In the genomic region with DNA sequence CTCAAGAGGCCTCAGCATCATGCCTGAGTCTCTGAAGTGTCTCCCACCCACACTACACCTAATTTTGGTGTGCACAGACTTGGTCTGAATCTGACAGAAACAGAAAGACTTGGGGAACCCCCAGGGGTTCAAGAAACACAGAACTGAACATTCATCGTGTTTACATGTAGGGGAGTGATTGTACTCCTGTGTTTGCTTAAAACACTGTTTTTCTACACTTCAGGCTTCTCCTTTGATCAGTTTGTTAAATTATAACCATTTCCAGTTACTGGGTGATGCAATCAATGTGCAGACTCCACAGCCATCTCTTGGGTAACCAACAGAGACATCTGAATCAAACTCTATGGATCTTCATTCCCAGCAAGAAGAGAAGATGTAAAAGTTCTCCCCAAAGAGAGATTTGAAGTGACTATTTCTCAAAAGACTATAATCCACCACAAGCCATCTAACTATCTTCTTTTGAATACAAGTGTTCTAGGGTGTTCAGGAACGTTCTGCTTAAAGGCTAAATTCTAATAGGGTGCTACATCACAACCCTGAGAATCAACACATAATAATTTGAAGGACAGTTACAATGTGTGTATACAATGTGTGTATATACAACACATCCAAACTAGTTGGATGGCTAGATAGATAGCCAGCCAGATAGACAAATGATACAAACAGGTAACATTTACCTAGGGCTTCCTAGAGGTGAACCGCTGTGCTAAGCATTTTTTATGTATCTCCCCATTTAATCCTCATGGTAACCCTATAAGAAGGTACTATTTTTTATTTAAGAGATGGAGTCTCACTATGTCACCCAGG, we compare ENCODE assay signal across 1 cellular context.
A peak's percentile ranks its signal among the peaks of the same experiment; 100 is the strongest.
TF ChIP-seq lines count a peak whose summit lies in the region.

No MANE protein-coding gene starts in this region.

TF ChIP-seq in HepG2, 621 proteins besides CTCF, POLR2A, EP300 and RAD21 (continued from another document and continues in another):
- TF ChIP-seq NFIC (IDR thresholded peaks at IDR 0.05; ENCODE audit: low read length): peak; percentile 96
- TF ChIP-seq KAT7 (CRISPR knock-in tag; IDR thresholded peaks at IDR 0.05; ENCODE audit: borderline replicate concordance): no peak
- peak; percentile 81 for TF ChIP-seq RCOR2 (CRISPR knock-in tag; IDR thresholded peaks at IDR 0.05)
- TF ChIP-seq ZNF160 (CRISPR knock-in tag; IDR thresholded peaks at IDR 0.05): no peak
- TF ChIP-seq ZBTB20 (CRISPR knock-in tag; IDR thresholded peaks at IDR 0.05; ENCODE audit: borderline replicate concordance, low read depth): no peak
- TF ChIP-seq MXI1 (IDR thresholded peaks at IDR 0.05; ENCODE audit: borderline replicate concordance, low read depth, low read length): no peak; the same call in 2 of the 3 replicates
- no peak for TF ChIP-seq SIN3B (IDR thresholded peaks at IDR 0.05; ENCODE audit: low read length)
- TF ChIP-seq, protein P1, sequence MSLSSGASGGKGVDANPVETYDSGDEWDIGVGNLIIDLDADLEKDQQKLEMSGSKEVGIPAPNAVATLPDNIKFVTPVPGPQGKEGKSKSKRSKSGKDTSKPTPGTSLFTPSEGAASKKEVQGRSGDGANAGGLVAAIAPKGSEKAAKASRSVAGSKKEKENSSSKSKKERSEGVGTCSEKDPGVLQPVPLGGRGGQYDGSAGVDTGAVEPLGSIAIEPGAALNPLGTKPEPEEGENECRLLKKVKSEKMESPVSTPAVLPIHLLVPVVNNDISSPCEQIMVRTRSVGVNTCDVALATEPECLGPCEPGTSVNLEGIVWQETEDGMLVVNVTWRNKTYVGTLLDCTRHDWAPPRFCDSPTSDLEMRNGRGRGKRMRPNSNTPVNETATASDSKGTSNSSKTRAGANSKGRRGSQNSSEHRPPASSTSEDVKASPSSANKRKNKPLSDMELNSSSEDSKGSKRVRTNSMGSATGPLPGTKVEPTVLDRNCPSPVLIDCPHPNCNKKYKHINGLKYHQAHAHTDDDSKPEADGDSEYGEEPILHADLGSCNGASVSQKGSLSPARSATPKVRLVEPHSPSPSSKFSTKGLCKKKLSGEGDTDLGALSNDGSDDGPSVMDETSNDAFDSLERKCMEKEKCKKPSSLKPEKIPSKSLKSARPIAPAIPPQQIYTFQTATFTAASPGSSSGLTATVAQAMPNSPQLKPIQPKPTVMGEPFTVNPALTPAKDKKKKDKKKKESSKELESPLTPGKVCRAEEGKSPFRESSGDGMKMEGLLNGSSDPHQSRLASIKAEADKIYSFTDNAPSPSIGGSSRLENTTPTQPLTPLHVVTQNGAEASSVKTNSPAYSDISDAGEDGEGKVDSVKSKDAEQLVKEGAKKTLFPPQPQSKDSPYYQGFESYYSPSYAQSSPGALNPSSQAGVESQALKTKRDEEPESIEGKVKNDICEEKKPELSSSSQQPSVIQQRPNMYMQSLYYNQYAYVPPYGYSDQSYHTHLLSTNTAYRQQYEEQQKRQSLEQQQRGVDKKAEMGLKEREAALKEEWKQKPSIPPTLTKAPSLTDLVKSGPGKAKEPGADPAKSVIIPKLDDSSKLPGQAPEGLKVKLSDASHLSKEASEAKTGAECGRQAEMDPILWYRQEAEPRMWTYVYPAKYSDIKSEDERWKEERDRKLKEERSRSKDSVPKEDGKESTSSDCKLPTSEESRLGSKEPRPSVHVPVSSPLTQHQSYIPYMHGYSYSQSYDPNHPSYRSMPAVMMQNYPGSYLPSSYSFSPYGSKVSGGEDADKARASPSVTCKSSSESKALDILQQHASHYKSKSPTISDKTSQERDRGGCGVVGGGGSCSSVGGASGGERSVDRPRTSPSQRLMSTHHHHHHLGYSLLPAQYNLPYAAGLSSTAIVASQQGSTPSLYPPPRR (CRISPR knock-in tag; IDR thresholded peaks at IDR 0.05; ENCODE audit: borderline replicate concordance): peak; percentile 92; the same call in 1 of the 2 replicates
- TF ChIP-seq RNF2 (conservative IDR thresholded peaks at IDR 0.05; ENCODE audit: low read depth): no peak
- no peak for TF ChIP-seq TRIM24 (CRISPR knock-in tag; IDR thresholded peaks at IDR 0.05)
- no peak for TF ChIP-seq ZNF570 (CRISPR knock-in tag; IDR thresholded peaks at IDR 0.05; ENCODE audit: borderline replicate concordance)
- TF ChIP-seq, protein P2, sequence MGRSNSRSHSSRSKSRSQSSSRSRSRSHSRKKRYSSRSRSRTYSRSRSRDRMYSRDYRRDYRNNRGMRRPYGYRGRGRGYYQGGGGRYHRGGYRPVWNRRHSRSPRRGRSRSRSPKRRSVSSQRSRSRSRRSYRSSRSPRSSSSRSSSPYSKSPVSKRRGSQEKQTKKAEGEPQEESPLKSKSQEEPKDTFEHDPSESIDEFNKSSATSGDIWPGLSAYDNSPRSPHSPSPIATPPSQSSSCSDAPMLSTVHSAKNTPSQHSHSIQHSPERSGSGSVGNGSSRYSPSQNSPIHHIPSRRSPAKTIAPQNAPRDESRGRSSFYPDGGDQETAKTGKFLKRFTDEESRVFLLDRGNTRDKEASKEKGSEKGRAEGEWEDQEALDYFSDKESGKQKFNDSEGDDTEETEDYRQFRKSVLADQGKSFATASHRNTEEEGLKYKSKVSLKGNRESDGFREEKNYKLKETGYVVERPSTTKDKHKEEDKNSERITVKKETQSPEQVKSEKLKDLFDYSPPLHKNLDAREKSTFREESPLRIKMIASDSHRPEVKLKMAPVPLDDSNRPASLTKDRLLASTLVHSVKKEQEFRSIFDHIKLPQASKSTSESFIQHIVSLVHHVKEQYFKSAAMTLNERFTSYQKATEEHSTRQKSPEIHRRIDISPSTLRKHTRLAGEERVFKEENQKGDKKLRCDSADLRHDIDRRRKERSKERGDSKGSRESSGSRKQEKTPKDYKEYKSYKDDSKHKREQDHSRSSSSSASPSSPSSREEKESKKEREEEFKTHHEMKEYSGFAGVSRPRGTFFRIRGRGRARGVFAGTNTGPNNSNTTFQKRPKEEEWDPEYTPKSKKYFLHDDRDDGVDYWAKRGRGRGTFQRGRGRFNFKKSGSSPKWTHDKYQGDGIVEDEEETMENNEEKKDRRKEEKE (IDR thresholded peaks at IDR 0.05): no peak
- TF ChIP-seq ZNF761 (CRISPR knock-in tag; conservative IDR thresholded peaks at IDR 0.05): 0 out of 2 replicates have a peak, but pooled peaks have one; percentile 50
- TF ChIP-seq ZNF12 (CRISPR knock-in tag; IDR thresholded peaks at IDR 0.05): no peak
- no peak for TF ChIP-seq TAF1 (CRISPR knock-in tag; IDR thresholded peaks at IDR 0.05)
- TF ChIP-seq, protein P3, sequence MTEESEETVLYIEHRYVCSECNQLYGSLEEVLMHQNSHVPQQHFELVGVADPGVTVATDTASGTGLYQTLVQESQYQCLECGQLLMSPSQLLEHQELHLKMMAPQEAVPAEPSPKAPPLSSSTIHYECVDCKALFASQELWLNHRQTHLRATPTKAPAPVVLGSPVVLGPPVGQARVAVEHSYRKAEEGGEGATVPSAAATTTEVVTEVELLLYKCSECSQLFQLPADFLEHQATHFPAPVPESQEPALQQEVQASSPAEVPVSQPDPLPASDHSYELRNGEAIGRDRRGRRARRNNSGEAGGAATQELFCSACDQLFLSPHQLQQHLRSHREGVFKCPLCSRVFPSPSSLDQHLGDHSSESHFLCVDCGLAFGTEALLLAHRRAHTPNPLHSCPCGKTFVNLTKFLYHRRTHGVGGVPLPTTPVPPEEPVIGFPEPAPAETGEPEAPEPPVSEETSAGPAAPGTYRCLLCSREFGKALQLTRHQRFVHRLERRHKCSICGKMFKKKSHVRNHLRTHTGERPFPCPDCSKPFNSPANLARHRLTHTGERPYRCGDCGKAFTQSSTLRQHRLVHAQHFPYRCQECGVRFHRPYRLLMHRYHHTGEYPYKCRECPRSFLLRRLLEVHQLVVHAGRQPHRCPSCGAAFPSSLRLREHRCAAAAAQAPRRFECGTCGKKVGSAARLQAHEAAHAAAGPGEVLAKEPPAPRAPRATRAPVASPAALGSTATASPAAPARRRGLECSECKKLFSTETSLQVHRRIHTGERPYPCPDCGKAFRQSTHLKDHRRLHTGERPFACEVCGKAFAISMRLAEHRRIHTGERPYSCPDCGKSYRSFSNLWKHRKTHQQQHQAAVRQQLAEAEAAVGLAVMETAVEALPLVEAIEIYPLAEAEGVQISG (CRISPR knock-in tag; IDR thresholded peaks at IDR 0.05): no peak
- no peak for TF ChIP-seq KLF15 (CRISPR knock-in tag; IDR thresholded peaks at IDR 0.05; ENCODE audit: borderline replicate concordance)
- no peak for TF ChIP-seq FOXM1 (CRISPR knock-in tag; IDR thresholded peaks at IDR 0.05)
- TF ChIP-seq TBP (CRISPR knock-in tag; IDR thresholded peaks at IDR 0.05): no peak
- no peak for TF ChIP-seq ZSCAN21 (CRISPR knock-in tag; IDR thresholded peaks at IDR 0.05; ENCODE audit: borderline replicate concordance)
- TF ChIP-seq KMT2B (CRISPR knock-in tag; IDR thresholded peaks at IDR 0.05): no peak; the same call in 1 of the 2 replicates
- TF ChIP-seq, protein P4, sequence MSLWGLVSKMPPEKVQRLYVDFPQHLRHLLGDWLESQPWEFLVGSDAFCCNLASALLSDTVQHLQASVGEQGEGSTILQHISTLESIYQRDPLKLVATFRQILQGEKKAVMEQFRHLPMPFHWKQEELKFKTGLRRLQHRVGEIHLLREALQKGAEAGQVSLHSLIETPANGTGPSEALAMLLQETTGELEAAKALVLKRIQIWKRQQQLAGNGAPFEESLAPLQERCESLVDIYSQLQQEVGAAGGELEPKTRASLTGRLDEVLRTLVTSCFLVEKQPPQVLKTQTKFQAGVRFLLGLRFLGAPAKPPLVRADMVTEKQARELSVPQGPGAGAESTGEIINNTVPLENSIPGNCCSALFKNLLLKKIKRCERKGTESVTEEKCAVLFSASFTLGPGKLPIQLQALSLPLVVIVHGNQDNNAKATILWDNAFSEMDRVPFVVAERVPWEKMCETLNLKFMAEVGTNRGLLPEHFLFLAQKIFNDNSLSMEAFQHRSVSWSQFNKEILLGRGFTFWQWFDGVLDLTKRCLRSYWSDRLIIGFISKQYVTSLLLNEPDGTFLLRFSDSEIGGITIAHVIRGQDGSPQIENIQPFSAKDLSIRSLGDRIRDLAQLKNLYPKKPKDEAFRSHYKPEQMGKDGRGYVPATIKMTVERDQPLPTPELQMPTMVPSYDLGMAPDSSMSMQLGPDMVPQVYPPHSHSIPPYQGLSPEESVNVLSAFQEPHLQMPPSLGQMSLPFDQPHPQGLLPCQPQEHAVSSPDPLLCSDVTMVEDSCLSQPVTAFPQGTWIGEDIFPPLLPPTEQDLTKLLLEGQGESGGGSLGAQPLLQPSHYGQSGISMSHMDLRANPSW (CRISPR knock-in tag; IDR thresholded peaks at IDR 0.05; ENCODE audit: borderline replicate concordance): peak; percentile 97
- no peak for TF ChIP-seq PTBP1 (IDR thresholded peaks at IDR 0.05; ENCODE audit: low read depth, low read length, poor library complexity, severe bottlenecking)
- TF ChIP-seq, protein P5, sequence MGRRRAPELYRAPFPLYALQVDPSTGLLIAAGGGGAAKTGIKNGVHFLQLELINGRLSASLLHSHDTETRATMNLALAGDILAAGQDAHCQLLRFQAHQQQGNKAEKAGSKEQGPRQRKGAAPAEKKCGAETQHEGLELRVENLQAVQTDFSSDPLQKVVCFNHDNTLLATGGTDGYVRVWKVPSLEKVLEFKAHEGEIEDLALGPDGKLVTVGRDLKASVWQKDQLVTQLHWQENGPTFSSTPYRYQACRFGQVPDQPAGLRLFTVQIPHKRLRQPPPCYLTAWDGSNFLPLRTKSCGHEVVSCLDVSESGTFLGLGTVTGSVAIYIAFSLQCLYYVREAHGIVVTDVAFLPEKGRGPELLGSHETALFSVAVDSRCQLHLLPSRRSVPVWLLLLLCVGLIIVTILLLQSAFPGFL (CRISPR knock-in tag; IDR thresholded peaks at IDR 0.05): no peak
- TF ChIP-seq NR3C1 (CRISPR knock-in tag; IDR thresholded peaks at IDR 0.05): no peak
- TF ChIP-seq, protein P6, sequence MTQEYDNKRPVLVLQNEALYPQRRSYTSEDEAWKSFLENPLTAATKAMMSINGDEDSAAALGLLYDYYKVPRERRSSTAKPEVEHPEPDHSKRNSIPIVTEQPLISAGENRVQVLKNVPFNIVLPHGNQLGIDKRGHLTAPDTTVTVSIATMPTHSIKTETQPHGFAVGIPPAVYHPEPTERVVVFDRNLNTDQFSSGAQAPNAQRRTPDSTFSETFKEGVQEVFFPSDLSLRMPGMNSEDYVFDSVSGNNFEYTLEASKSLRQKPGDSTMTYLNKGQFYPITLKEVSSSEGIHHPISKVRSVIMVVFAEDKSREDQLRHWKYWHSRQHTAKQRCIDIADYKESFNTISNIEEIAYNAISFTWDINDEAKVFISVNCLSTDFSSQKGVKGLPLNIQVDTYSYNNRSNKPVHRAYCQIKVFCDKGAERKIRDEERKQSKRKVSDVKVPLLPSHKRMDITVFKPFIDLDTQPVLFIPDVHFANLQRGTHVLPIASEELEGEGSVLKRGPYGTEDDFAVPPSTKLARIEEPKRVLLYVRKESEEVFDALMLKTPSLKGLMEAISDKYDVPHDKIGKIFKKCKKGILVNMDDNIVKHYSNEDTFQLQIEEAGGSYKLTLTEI (CRISPR knock-in tag; conservative IDR thresholded peaks at IDR 0.05): no peak
- TF ChIP-seq, protein P7, sequence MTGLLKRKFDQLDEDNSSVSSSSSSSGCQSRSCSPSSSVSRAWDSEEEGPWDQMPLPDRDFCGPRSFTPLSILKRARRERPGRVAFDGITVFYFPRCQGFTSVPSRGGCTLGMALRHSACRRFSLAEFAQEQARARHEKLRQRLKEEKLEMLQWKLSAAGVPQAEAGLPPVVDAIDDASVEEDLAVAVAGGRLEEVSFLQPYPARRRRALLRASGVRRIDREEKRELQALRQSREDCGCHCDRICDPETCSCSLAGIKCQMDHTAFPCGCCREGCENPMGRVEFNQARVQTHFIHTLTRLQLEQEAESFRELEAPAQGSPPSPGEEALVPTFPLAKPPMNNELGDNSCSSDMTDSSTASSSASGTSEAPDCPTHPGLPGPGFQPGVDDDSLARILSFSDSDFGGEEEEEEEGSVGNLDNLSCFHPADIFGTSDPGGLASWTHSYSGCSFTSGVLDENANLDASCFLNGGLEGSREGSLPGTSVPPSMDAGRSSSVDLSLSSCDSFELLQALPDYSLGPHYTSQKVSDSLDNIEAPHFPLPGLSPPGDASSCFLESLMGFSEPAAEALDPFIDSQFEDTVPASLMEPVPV (CRISPR knock-in tag; IDR thresholded peaks at IDR 0.05): 0 out of 2 replicates have a peak, but pooled peaks have one; percentile 47
- no peak for TF ChIP-seq ELF4 (CRISPR knock-in tag; IDR thresholded peaks at IDR 0.05; ENCODE audit: borderline replicate concordance)
- TF ChIP-seq PHB2 (IDR thresholded peaks at IDR 0.05; ENCODE audit: partially characterized antibody): no peak
- no peak for TF ChIP-seq SP4 (CRISPR knock-in tag; IDR thresholded peaks at IDR 0.05)
- TF ChIP-seq ZNF333 (CRISPR knock-in tag; IDR thresholded peaks at IDR 0.05; ENCODE audit: borderline replicate concordance): no peak
- no peak for TF ChIP-seq ZC3H13 (CRISPR knock-in tag; IDR thresholded peaks at IDR 0.05)
- no peak for TF ChIP-seq ZNF274 (CRISPR knock-in tag; IDR thresholded peaks at IDR 0.05)
- TF ChIP-seq, protein P8, sequence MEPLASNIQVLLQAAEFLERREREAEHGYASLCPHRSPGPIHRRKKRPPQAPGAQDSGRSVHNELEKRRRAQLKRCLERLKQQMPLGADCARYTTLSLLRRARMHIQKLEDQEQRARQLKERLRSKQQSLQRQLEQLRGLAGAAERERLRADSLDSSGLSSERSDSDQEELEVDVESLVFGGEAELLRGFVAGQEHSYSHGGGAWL (CRISPR knock-in tag; IDR thresholded peaks at IDR 0.05): no peak
- TF ChIP-seq, protein P9, sequence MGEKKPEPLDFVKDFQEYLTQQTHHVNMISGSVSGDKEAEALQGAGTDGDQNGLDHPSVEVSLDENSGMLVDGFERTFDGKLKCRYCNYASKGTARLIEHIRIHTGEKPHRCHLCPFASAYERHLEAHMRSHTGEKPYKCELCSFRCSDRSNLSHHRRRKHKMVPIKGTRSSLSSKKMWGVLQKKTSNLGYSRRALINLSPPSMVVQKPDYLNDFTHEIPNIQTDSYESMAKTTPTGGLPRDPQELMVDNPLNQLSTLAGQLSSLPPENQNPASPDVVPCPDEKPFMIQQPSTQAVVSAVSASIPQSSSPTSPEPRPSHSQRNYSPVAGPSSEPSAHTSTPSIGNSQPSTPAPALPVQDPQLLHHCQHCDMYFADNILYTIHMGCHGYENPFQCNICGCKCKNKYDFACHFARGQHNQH (CRISPR knock-in tag; IDR thresholded peaks at IDR 0.05): peak; percentile 71
